11 cellular contexts compared by ENCODE assay signal in genomic region chr14:20836668-20837338, GRCh38. TPM values are rescaled to one million over a fixed set of nuclear protein-coding genes. Genes with fewer than 3 reads are reported as not detected.
DNase-seq lines count a peak whose midpoint lies in the region; ATAC-seq and TF ChIP-seq lines count a peak whose summit lies in the region.
"Had no signal": no experiment of that assay in that cellular context is flagged by ENCODE, and none has a peak within 500 bp of the region (broad histone marks: within the 10 kb centered on the region; RNA-seq: fewer than 3 reads in every experiment).

No MANE protein-coding gene starts in this region.

- peak; percentile 64 for DNase-seq in ACHN
- peak; percentile 66 for DNase-seq in HCT116 (ENCODE audit: low read depth, low spot score)
- DNase-seq in mammary epithelial cell, result peak; percentile 22
- no peak for DNase-seq in stimulated activated CD4-positive, alpha-beta T cell treated with anti-CD3 and anti-CD28 coated beads, Interleukin-4, amount 100 ng/mL, for 24 hours
- DNase-seq in CD8-positive, alpha-beta T cell, result no peak
- DNase-seq in DMS53 treated with DMSO at 0.1 percent for 48 hours (lab: John Stamatoyannopoulos, UW; ENCODE audit: unreplicated experiment), result no peak
- DNase-seq: NCI-H226; stimulated activated CD4-positive, alpha-beta T cell treated with anti-CD3 and anti-CD28 coated beads, Interleukin-15, amount 100 ng/mL, for 24 hours had no signal

- no peaks in the 10 kb centered on the region for H3K9me3 Mint-ChIP-seq in CD8-positive, alpha-beta T cell

- 25% methylated on average over 4 of the region's 5 CpGs for WGBS in mammary epithelial cell (ENCODE audit: low coverage, missing lambda C conversion rate)
- WGBS in liver, result 51% methylated on average over 5 of the region's 5 CpGs

- no TSS peak for BruUV-seq in HCT116 (replicated peaks; lab: Mats Ljungman, UMichigan)
- BruUV-seq in mammary epithelial cell (replicated peaks; lab: Mats Ljungman, UMichigan), result no TSS peak

- H3K4me3 ChIP-seq in HCT116 (replicated peaks in 1 of 2; ENCODE audit: low read depth in 1 of 2, low read length in 2 of 2) (no peak overlapping the region), mammary epithelial cell (replicated peaks in 1 of 3; ENCODE audit: insufficient read depth in 1 of 3, low read depth in 2 of 3, low read length in 3 of 3) (no peak overlapping the region), liver (ENCODE audit: low read depth in 1 of 3, low read length in 3 of 3) (no peak overlapping the region)
- no peak overlapping the region for H3K4me3 ChIP-seq in CD8-positive, alpha-beta T cell (ENCODE audit: low read depth, low read length)

- no peaks in the 10 kb centered on the region for H3K36me3 Mint-ChIP-seq in CD8-positive, alpha-beta T cell

- no peaks in the 10 kb centered on the region for H3K9me2 ChIP-seq in HCT116 (ENCODE audit: insufficient read depth)

- H3K9ac ChIP-seq in HCT116 (ENCODE audit: low read length) (no peak overlapping the region), mammary epithelial cell (ENCODE audit: insufficient read depth, low read length) (no peak overlapping the region), liver (ENCODE audit: low read depth in 1 of 2, low read length in 2 of 2) (no peak overlapping the region)

- no peaks in the 10 kb centered on the region for H4K20me1 ChIP-seq in HCT116 (ENCODE audit: insufficient read depth)
- H4K20me1 ChIP-seq in mammary epithelial cell (ENCODE audit: insufficient read depth, low read length), result no peaks in the 10 kb centered on the region

- H3K79me2 ChIP-seq in HCT116 (ENCODE audit: insufficient read depth, low read length) (no peaks in the 10 kb centered on the region), mammary epithelial cell (ENCODE audit: insufficient read depth, low read length) (no peaks in the 10 kb centered on the region)

- H3K36me3 ChIP-seq in HCT116 (ENCODE audit: control insufficient read depth in 1 of 2, insufficient read depth in 2 of 2, low read length in 2 of 2) (no peaks in the 10 kb centered on the region), mammary epithelial cell (ENCODE audit: insufficient read depth, low read length) (no peaks in the 10 kb centered on the region), liver (ENCODE audit: control insufficient read depth in 4 of 4, insufficient read depth in 3 of 4, low read depth in 1 of 4, low read length in 3 of 4) (no peaks in the 10 kb centered on the region)
- H3K36me3 ChIP-seq in CD8-positive, alpha-beta T cell (ENCODE audit: insufficient read depth, low read length), result no peaks in the 10 kb centered on the region

- TF ChIP-seq RAD21 in HCT116 (IDR thresholded peaks at IDR 0.05; ENCODE audit: low read depth) (peak; percentile 65), liver (IDR thresholded peaks at IDR 0.05) (peak; percentile 61 to 73)

- H3K4me2 ChIP-seq in HCT116 (ENCODE audit: low read length) (peak overlapping the region; percentile 25; the same call in 1 of the 2 replicates), mammary epithelial cell (ENCODE audit: insufficient read depth, low read depth, low read length) (no peak overlapping the region)

- TF ChIP-seq POLR2A in HCT116 (IDR thresholded peaks at IDR 0.05; ENCODE audit: borderline replicate concordance, extremely low read depth, insufficient read depth, insufficient read length), result no peak

- H3K4me3 Mint-ChIP-seq in CD8-positive, alpha-beta T cell, result no peak overlapping the region

- TF ChIP-seq CTCF in HCT116 (IDR thresholded peaks at IDR 0.05 in 2 of 3, conservative IDR thresholded peaks at IDR 0.05 in 1 of 3; ENCODE audit: borderline replicate concordance in 1 of 3, insufficient read depth in 1 of 3, low read depth in 2 of 3, low read length in 2 of 3) (peak; percentile 49 to 77 (median 72); a peak in 5 of 6 replicates), mammary epithelial cell (conservative IDR thresholded peaks at IDR 0.05 in 1 of 2, IDR thresholded peaks at IDR 0.05 in 1 of 2; ENCODE audit: extremely low read depth in 1 of 2, insufficient read depth in 1 of 2, low read depth in 1 of 2, low read length in 2 of 2) (peak; percentile 45 to 66), liver (IDR thresholded peaks at IDR 0.05; ENCODE audit: low read depth, low read length, missing input control) (peak; percentile 45)
- no peak for TF ChIP-seq CTCF in CD8-positive, alpha-beta T cell (IDR thresholded peaks at IDR 0.05)

- RAD21 ChIA-PET in HCT116 (lab: Charles Lee; ENCODE audit: low non-redundant PET in 1 of 2, low total read pairs in 2 of 2, uncharacterized antibody in 2 of 2, unreplicated experiment in 2 of 2), result interaction anchor here in 1 of 2 experiments (0.7 to 1.0 kb wide), 2 partner anchors 18 to 19 kb away, joined by 4 to 9 read pairs; no protein-coding TSS in a partner anchor

- peaks cover 3% of the 10 kb centered on the region for H3K27me3 Mint-ChIP-seq in CD8-positive, alpha-beta T cell (ENCODE audit: low read depth)

- POLR2A ChIA-PET in HCT116 (lab: Charles Lee), result interaction anchor here (1.0 kb wide), 1 partner anchor 21 kb away, joined by 4 read pairs; no protein-coding TSS in a partner anchor
- POLR2A ChIA-PET in CD8-positive, alpha-beta T cell (lab: Charles Lee), result no interaction called here

- intact Hi-C loops in HCT116 (cut with micrococcal nuclease) (loop anchor here (1.0 kb wide), 1 partner anchor 18 kb away; no protein-coding TSS in a partner anchor), mammary epithelial cell (cut with micrococcal nuclease) (loop anchor here (1.0 kb wide), 1 partner anchor 18 kb away; no protein-coding TSS in a partner anchor)
- intact Hi-C loops in CD8-positive, alpha-beta T cell (cut with DNase I, micrococcal nuclease), result no loop called here

- H3K9me3 ChIP-seq in HCT116 (ENCODE audit: control insufficient read depth in 1 of 2, insufficient read depth in 1 of 2, low read depth in 1 of 2, low read length in 2 of 2) (no peaks in the 10 kb centered on the region), mammary epithelial cell (replicated peaks; ENCODE audit: insufficient read depth, low read length) (no peaks in the 10 kb centered on the region), liver (ENCODE audit: control insufficient read depth in 4 of 4, low read length in 3 of 4) (no peaks in the 10 kb centered on the region)
- no peaks in the 10 kb centered on the region for H3K9me3 ChIP-seq in CD8-positive, alpha-beta T cell (ENCODE audit: low read length)

- H3K27ac ChIP-seq in HCT116 (ENCODE audit: low read depth, low read length) (no peak overlapping the region), mammary epithelial cell (ENCODE audit: insufficient read depth, low read depth, low read length) (no peak overlapping the region), liver (ENCODE audit: low read depth in 1 of 2, low read length in 2 of 2) (no peak overlapping the region)
- H3K27ac ChIP-seq in CD8-positive, alpha-beta T cell (ENCODE audit: low read depth, low read length), result no peak overlapping the region

- no peak overlapping the region for H3K27ac Mint-ChIP-seq in CD8-positive, alpha-beta T cell

- H2AFZ ChIP-seq in HCT116 (ENCODE audit: low read depth, low read length, poor library complexity, severe bottlenecking), result peak overlapping the region; percentile 90
- no peak overlapping the region for H2AFZ ChIP-seq in mammary epithelial cell (ENCODE audit: low read depth, low read length)

- H3K4me1 ChIP-seq in HCT116 (ENCODE audit: control insufficient read depth in 1 of 2, insufficient read depth in 2 of 2, low read length in 2 of 2), result peaks cover 0 to 10% of the 10 kb centered on the region in 2 experiments; a peak in 2 of 4 replicates
- H3K4me1 ChIP-seq in mammary epithelial cell (ENCODE audit: insufficient read depth, low read length), result no peaks in the 10 kb centered on the region
- no peaks in the 10 kb centered on the region for H3K4me1 ChIP-seq in liver (ENCODE audit: control insufficient read depth in 4 of 4, insufficient read depth in 4 of 4, low read length in 3 of 4)
- no peaks in the 10 kb centered on the region for H3K4me1 ChIP-seq in CD8-positive, alpha-beta T cell (ENCODE audit: insufficient read depth, low read length)

- H3K27me3 ChIP-seq in HCT116 (ENCODE audit: insufficient read depth, low read length) (no peaks in the 10 kb centered on the region), mammary epithelial cell (ENCODE audit: insufficient read depth, low read length) (no peaks in the 10 kb centered on the region), liver (ENCODE audit: control insufficient read depth in 4 of 4, insufficient read depth in 4 of 4, low read length in 3 of 4) (no peaks in the 10 kb centered on the region)
- no peaks in the 10 kb centered on the region for H3K27me3 ChIP-seq in CD8-positive, alpha-beta T cell (ENCODE audit: insufficient read depth, low read length)

- CTCF ChIA-PET in HCT116 (lab: Charles Lee) (interaction anchor here (0.7 to 1.7 kb wide), 14 partner anchors 9 to 203 kb away, joined by 3 to 17 read pairs (median 6); no protein-coding TSS in a partner anchor), mammary epithelial cell (lab: Charles Lee; ENCODE audit: low non-redundant PET) (interaction anchor here (0.6 kb wide), 2 partner anchors 137 to 138 kb away, joined by 3 to 4 read pairs; no protein-coding TSS in a partner anchor)
- CTCF ChIA-PET in CD8-positive, alpha-beta T cell (lab: Charles Lee), result no interaction called here

- dilution Hi-C loops in mammary epithelial cell (cut with HindIII; ENCODE audit: low sequenced_read_pairs), result no loop called here

- ATAC-seq in HCT116 (peak; percentile 88), GM21526 (IDR thresholded peaks at IDR 0.05; ENCODE audit: low FRiP score, unreplicated experiment) (no peak)
- no peak for ATAC-seq in CD8-positive, alpha-beta T cell

- in situ Hi-C loops in ACHN (cut with HindIII; ENCODE audit: low pct_ligation_motif_present, low pct_unique_long_range_greater_than_20kb, low sequenced_read_pairs), result no loop called here
- in situ Hi-C loops in mammary epithelial cell (cut with MboI; ENCODE audit: low sequenced_read_pairs in 2 of 2), result no loop called here

- H3K4me1 Mint-ChIP-seq in CD8-positive, alpha-beta T cell (ENCODE audit: low read depth), result no peaks in the 10 kb centered on the region

RNA-seq across cellular contexts. Expression of gene RNASE1, which starts 34.2 kb away (rescaled TPM):
- 3.3 TPM for total RNA-seq in HCT116 (2021; ENCODE audit: unreplicated experiment)
- 5.9 and 6.2 TPM in 2 replicates for polyA plus RNA-seq in HCT116 (2012)
- total RNA-seq in mammary epithelial cell, result not detected
- polyA plus RNA-seq in mammary epithelial cell, result not detected
- polyA minus RNA-seq in mammary epithelial cell, result not detected
- total RNA-seq in liver, result 10 to 100 TPM in 1 of 2 donors, 1 to 10 TPM in 1; 5.8 to 11.7 TPM
- polyA plus RNA-seq in liver, result 10 to 100 TPM; 32.6 to 37.9 TPM
- total RNA-seq in CD8-positive, alpha-beta T cell, result not detected

RNA-seq across cellular contexts. Expression of gene RNASE3, which starts 54.4 kb away (rescaled TPM):
- total RNA-seq in HCT116 (2021; ENCODE audit: unreplicated experiment) (not detected), mammary epithelial cell (not detected), liver (10 to 100 TPM in 1 of 2 donors, not detected in 1; 12.2 TPM)
- not detected in 2 replicates for polyA plus RNA-seq in HCT116 (2012)
- polyA plus RNA-seq in mammary epithelial cell (not detected), liver (under 1 TPM in 1 of 2 donors, not detected in 1; 0.52 TPM)
- polyA minus RNA-seq in mammary epithelial cell, result not detected
- not detected for total RNA-seq in CD8-positive, alpha-beta T cell
- total RNA-seq: frontal cortex had no signal

RNA-seq across cellular contexts. Expression of gene RNASE6, which starts 55.7 kb away (rescaled TPM):
- total RNA-seq in HCT116 (2021; ENCODE audit: unreplicated experiment) (not detected), mammary epithelial cell (not detected), liver (1 to 10 TPM; 3.9 to 4.6 TPM)
- not detected in 2 replicates for polyA plus RNA-seq in HCT116 (2012)
- polyA plus RNA-seq in mammary epithelial cell (not detected), liver (1 to 10 TPM; 3.2 to 7.0 TPM)
- polyA minus RNA-seq in mammary epithelial cell, result not detected
- under 1 TPM in 1 of 2 experiments, not detected in 1; 0.33 TPM for total RNA-seq in CD8-positive, alpha-beta T cell

Comparison
In these comparisons a context has a peak if more than half of its experiments do, and no peak if none do; other contexts are left out.
1. DNase-seq: peak in ACHN (single experiment), HCT116 (single experiment) and mammary epithelial cell (single experiment); none in stimulated activated CD4-positive, alpha-beta T cell treated with anti-CD3 and anti-CD28 coated beads, Interleukin-4, amount 100 ng/mL, for 24 hours (single experiment), CD8-positive, alpha-beta T cell (0 of 7) and DMS53 treated with DMSO at 0.1 percent for 48 hours (single experiment).
2. intact Hi-C loops: an anchor here in HCT116 (1.0 kb wide) and mammary epithelial cell (1.0 kb wide); none called in CD8-positive, alpha-beta T cell.